1 cellular context compared by ENCODE assay signal in genomic region chr6:27772261-27773001, GRCh38.
A peak's percentile ranks its signal among the peaks of the same experiment; 100 is the strongest.
TF ChIP-seq lines count a peak whose summit lies in the region.

No MANE protein-coding gene starts in this region.

TF ChIP-seq in K562, 482 proteins besides CTCF, POLR2A, EP300 and RAD21 (continued from another document and continues in another):
- TF ChIP-seq ZNF277 (CRISPR knock-in tag; IDR thresholded peaks at IDR 0.05; ENCODE audit: borderline replicate concordance) (no peak), ELK1 (CRISPR knock-in tag; IDR thresholded peaks at IDR 0.05) (no peak), HMGXB4 (CRISPR knock-in tag; IDR thresholded peaks at IDR 0.05) (peak; percentile 64; the same call in 1 of the 2 replicates), SMAD1 (IDR thresholded peaks at IDR 0.05; ENCODE audit: low read depth, low read length, partially characterized antibody) (no peak), HBP1 (CRISPR knock-in tag; IDR thresholded peaks at IDR 0.05) (0 out of 2 replicates have a peak, but pooled peaks have one; percentile 18), ZBTB49 (CRISPR knock-in tag; IDR thresholded peaks at IDR 0.05; ENCODE audit: borderline replicate concordance) (0 out of 2 replicates have a peak, but pooled peaks have one; percentile 45), HOXB6 (CRISPR knock-in tag; IDR thresholded peaks at IDR 0.05; ENCODE audit: borderline replicate concordance) (no peak), CBX2 (IDR thresholded peaks at IDR 0.05; ENCODE audit: insufficient read depth, low read length, poor library complexity, severe bottlenecking) (no peak), MEF2D (tag; conservative IDR thresholded peaks at IDR 0.05; ENCODE audit: low read depth) (peak; percentile 78), ATF6 (CRISPR knock-in tag; IDR thresholded peaks at IDR 0.05) (no peak), CBFA2T3 (IDR thresholded peaks at IDR 0.05) (peak; percentile 42), BMI1 (IDR thresholded peaks at IDR 0.05; ENCODE audit: low read length) (no peak), ZNF766 (CRISPR knock-in tag; conservative IDR thresholded peaks at IDR 0.05) (peak; percentile 87), DEAF1 (CRISPR knock-in tag; IDR thresholded peaks at IDR 0.05) (peak; percentile 90), ZC3H8 (IDR thresholded peaks at IDR 0.05) (no peak), HINFP (tag; conservative IDR thresholded peaks at IDR 0.05; ENCODE audit: low read depth) (no peak; the same call in 1 of the 2 replicates), DLX4 (CRISPR knock-in tag; IDR thresholded peaks at IDR 0.05) (no peak), BCLAF1 (IDR thresholded peaks at IDR 0.05; ENCODE audit: borderline replicate concordance in 1 of 2, control insufficient read depth in 1 of 2, low read depth in 2 of 2, low read length in 1 of 2) (no peak), ZNF174 (CRISPR knock-in tag; IDR thresholded peaks at IDR 0.05) (no peak), ZC3H4 (CRISPR knock-in tag; IDR thresholded peaks at IDR 0.05; ENCODE audit: borderline replicate concordance) (no peak), TAL1 (IDR thresholded peaks at IDR 0.05) (0 out of 2 replicates have a peak, but pooled peaks have one; percentile 4), NR2C2 (CRISPR knock-in tag; IDR thresholded peaks at IDR 0.05) (peak; percentile 44; the same call in 1 of the 2 replicates), NR2C2 (tag; IDR thresholded peaks at IDR 0.05) (peak; percentile 32; the same call in 1 of the 2 replicates), POLR2H (tag; IDR thresholded peaks at IDR 0.05; ENCODE audit: low read depth) (no peak), ZFP30 (CRISPR knock-in tag; IDR thresholded peaks at IDR 0.05; ENCODE audit: borderline replicate concordance) (no peak), ZBTB17 (CRISPR knock-in tag; IDR thresholded peaks at IDR 0.05) (peak; percentile 66; the same call in 1 of the 2 replicates), NCOA6 (IDR thresholded peaks at IDR 0.05) (no peak), PRDM10 (IDR thresholded peaks at IDR 0.05; ENCODE audit: partially characterized antibody) (peak; percentile 35), IRF9 (tag; IDR thresholded peaks at IDR 0.05) (peak; percentile 79), ETS2 (tag; IDR thresholded peaks at IDR 0.05; ENCODE audit: borderline replicate concordance, poor library complexity, severe bottlenecking) (no peak), NFE2 (IDR thresholded peaks at IDR 0.05; ENCODE audit: low read depth) (peak; percentile 59), TAF1 (IDR thresholded peaks at IDR 0.05; ENCODE audit: control insufficient read depth, extremely low read depth, insufficient read depth, low read length, severe bottlenecking) (peak; percentile 24)
